ENCODE assay signal across 1 cellular context in the genomic region with DNA sequence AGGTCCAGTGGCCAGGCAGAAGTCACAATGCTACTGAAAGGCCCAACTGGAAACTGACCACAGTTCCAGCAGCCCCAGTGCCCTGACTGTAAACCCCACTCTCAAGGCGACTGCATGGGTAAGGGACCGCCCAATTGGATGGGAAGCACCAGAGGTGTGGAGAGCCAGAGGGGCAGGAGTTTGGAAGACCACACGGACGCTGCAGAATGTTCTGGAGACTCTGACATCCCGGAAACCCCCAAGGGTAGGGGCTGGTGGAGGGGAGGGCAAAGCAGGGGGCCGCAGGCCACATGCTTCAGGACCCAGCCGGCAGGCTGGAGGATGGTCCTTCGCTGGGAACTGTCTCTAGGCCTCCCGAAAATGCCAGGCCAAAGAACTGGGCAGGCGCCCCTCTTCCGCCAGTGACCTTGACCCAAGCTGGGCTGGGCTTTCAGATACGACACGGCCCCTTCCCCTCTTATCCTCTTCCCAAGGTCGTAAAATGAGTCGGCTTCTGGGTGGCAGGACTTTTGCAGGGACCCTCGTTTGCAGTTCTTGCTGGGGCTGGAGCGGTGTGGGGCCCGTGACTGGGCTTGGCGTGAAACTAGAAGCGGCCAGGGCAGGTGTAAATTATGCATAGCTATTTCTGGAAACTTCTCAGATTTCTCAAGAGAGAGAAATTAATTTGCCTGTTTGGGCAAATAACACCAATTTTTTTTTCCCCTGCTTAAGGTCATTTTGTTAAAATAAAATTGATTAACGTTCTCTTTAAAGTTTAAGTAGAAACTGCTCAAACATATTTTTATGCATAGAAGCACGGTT.
TF ChIP-seq lines count a peak whose summit lies in the region.

No MANE protein-coding gene starts in this region.

TF ChIP-seq in HCT116, 20 proteins besides CTCF, POLR2A, EP300 and RAD21:
- TF ChIP-seq, protein P1, sequence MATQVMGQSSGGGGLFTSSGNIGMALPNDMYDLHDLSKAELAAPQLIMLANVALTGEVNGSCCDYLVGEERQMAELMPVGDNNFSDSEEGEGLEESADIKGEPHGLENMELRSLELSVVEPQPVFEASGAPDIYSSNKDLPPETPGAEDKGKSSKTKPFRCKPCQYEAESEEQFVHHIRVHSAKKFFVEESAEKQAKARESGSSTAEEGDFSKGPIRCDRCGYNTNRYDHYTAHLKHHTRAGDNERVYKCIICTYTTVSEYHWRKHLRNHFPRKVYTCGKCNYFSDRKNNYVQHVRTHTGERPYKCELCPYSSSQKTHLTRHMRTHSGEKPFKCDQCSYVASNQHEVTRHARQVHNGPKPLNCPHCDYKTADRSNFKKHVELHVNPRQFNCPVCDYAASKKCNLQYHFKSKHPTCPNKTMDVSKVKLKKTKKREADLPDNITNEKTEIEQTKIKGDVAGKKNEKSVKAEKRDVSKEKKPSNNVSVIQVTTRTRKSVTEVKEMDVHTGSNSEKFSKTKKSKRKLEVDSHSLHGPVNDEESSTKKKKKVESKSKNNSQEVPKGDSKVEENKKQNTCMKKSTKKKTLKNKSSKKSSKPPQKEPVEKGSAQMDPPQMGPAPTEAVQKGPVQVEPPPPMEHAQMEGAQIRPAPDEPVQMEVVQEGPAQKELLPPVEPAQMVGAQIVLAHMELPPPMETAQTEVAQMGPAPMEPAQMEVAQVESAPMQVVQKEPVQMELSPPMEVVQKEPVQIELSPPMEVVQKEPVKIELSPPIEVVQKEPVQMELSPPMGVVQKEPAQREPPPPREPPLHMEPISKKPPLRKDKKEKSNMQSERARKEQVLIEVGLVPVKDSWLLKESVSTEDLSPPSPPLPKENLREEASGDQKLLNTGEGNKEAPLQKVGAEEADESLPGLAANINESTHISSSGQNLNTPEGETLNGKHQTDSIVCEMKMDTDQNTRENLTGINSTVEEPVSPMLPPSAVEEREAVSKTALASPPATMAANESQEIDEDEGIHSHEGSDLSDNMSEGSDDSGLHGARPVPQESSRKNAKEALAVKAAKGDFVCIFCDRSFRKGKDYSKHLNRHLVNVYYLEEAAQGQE (IDR thresholded peaks at IDR 0.05; ENCODE audit: low read depth) = no peak
- TF ChIP-seq JUND (IDR thresholded peaks at IDR 0.05) (no peak), TCF7L2 (IDR thresholded peaks at IDR 0.05; ENCODE audit: borderline replicate concordance, extremely low read depth, insufficient read depth, insufficient read length) (no peak)
- TF ChIP-seq, protein P2, sequence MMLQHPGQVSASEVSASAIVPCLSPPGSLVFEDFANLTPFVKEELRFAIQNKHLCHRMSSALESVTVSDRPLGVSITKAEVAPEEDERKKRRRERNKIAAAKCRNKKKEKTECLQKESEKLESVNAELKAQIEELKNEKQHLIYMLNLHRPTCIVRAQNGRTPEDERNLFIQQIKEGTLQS (IDR thresholded peaks at IDR 0.05) = no peak
